ENCODE assay signal across 8 cellular contexts in genomic region chr6:53547815-53548496, GRCh38. TPM values are rescaled to one million over a fixed set of nuclear protein-coding genes. Genes with fewer than 3 reads are reported as not detected.
DNase-seq lines count a peak whose midpoint lies in the region; TF ChIP-seq lines count a peak whose summit lies in the region.

No MANE protein-coding gene starts in this region.

- in situ Hi-C loops in SK-MEL-5 (cut with HindIII; ENCODE audit: low pct_unique_long_range_greater_than_20kb, low sequenced_read_pairs) = no loop called here

- DNase-seq in GM04504 (ENCODE audit: low read depth) (peak; percentile 95), HFF-Myc (ENCODE audit: extremely low read depth, low read depth) (peak; percentile 70), NAMALWA (ENCODE audit: low spot score) (peak; percentile 95), SK-MEL-5 (ENCODE audit: low read depth, low spot score) (peak; percentile 95), glomerular endothelial cell (ENCODE audit: extremely low read depth, low read depth, low spot score) (peak; percentile 45), occipital lobe (lab: John Stamatoyannopoulos, UW) (peak; percentile 97)
- peak; percentile 95 for DNase-seq in activated naive CD4-positive, alpha-beta T cell treated with anti-CD3 and anti-CD28 coated beads, Interleukin-2, amount 50 U/mL, for 16 hours

- H3K4me3 ChIP-seq in HFF-Myc (replicated peaks; ENCODE audit: low read depth, low read length) = peak overlapping the region; percentile 61

- TF ChIP-seq CTCF in HFF-Myc (IDR thresholded peaks at IDR 0.05; ENCODE audit: low read depth, low read length, missing control alignments) = peak; percentile 3

- peak overlapping the region; percentile 92 for H3K27ac ChIP-seq in temporal lobe (ENCODE audit: low read depth, low read length)

RNA-seq across cellular contexts. Expression of gene GCLC, which starts 3.1 kb away (rescaled TPM):
- total RNA-seq in SK-MEL-5 (2014; rRNA removed; shearing (Covaris generic)) = 27.6 and 34.3 TPM in 2 replicates
- 25.1 and 27.8 TPM in 2 replicates for polyA plus RNA-seq in SK-MEL-5 (2015; cell fraction: cytosol; rRNA removed)
- polyA plus RNA-seq in SK-MEL-5 (2015; cell fraction: nucleus; rRNA removed) = 25.6 and 27.6 TPM in 2 replicates
- total RNA-seq in glomerular endothelial cell = 12.8 and 20.2 TPM in 2 replicates
- 15.8 TPM for total RNA-seq in occipital lobe
- total RNA-seq in temporal lobe = 15.5 TPM

Comparison
In these comparisons a context has a peak if more than half of its experiments do, and no peak if none do; other contexts are left out.
1. Peak in every context shown above with its lines: DNase-seq, H3K4me3 ChIP-seq and H3K27ac ChIP-seq.
2. DNase-seq: peak in every context shown above with its lines; median percentile 97 in occipital lobe; 95 in GM04504; 95 in NAMALWA; 95 in SK-MEL-5; 95 in activated naive CD4-positive, alpha-beta T cell treated with anti-CD3 and anti-CD28 coated beads, Interleukin-2, amount 50 U/mL, for 16 hours; 70 in HFF-Myc; 45 in glomerular endothelial cell.